ENCODE assay signal across 8 cellular contexts in genomic region chr15:80152896-80153876, GRCh38. TPM values are rescaled to one million over a fixed set of nuclear protein-coding genes. Genes with fewer than 3 reads are reported as not detected.
DNase-seq lines count a peak whose midpoint lies in the region; ATAC-seq, FAIRE-seq and TF ChIP-seq lines count a peak whose summit lies in the region.

Gene FAH, plus strand, starts transcription at chr15:80152999. Its CDS starts 56 bp downstream, at chr15:80153055.

- H3K9ac ChIP-seq in kidney (ENCODE audit: low read length in 2 of 2) = peak within 1 kb of the TSS; percentile 51 to 70

- TF ChIP-seq CTCF in bronchial epithelial cell (IDR thresholded peaks at IDR 0.05; ENCODE audit: insufficient read depth, low read length, severe bottlenecking) (no peak), kidney (IDR thresholded peaks at IDR 0.05; ENCODE audit: borderline replicate concordance, extremely low read depth, insufficient read depth) (no peak)

- H3K36me3 ChIP-seq in bronchial epithelial cell (ENCODE audit: control insufficient read depth, insufficient read depth, low read length) = peaks cover 3% of the 10 kb centered on the region
- H3K36me3 ChIP-seq in kidney (ENCODE audit: control insufficient read depth in 1 of 2, insufficient read depth in 2 of 2, low read length in 2 of 2) = peaks cover 0 to under 1% of the 10 kb centered on the region in 2 donors

- H3K9me3 ChIP-seq in kidney (ENCODE audit: control insufficient read depth in 1 of 2, low read length in 2 of 2) = no peaks in the 10 kb centered on the region

- peak; percentile 41 for ATAC-seq in GM21367 (IDR thresholded peaks at IDR 0.05; ENCODE audit: unreplicated experiment)

- H3K4me3 ChIP-seq in bronchial epithelial cell (ENCODE audit: low read depth, low read length) = peak within 1 kb of the TSS; percentile 59
- peak within 1 kb of the TSS; percentile 88 to 89 for H3K4me3 ChIP-seq in kidney (ENCODE audit: low read length in 2 of 2)

- peaks cover 16 to 32% of the 10 kb centered on the region in 2 donors for H3K4me1 ChIP-seq in kidney (ENCODE audit: control insufficient read depth in 1 of 2, insufficient read depth in 1 of 2, low read depth in 1 of 2, low read length in 2 of 2)

- peak within 1 kb of the TSS; percentile 62 to 83 for H3K27ac ChIP-seq in kidney (ENCODE audit: low read depth in 2 of 2, low read length in 2 of 2)

- DNase-seq in DMS114 treated with DMSO at 0.1 percent for 48 hours (lab: John Stamatoyannopoulos, UW; ENCODE audit: unreplicated experiment) = peak; percentile 33
- DNase-seq in HTR-8/SVneo (ENCODE audit: insufficient read length, low spot score) = peak; percentile 39
- DNase-seq in bronchial epithelial cell (ENCODE audit: low read depth) = peak; percentile 44
- peak; percentile 91 for DNase-seq in kidney
- peak; percentile 20 to 31 (median 31) for DNase-seq in stimulated activated CD4-positive, alpha-beta T cell treated with anti-CD3 and anti-CD28 coated beads, Interleukin-12 subunit alpha, Interleukin-12 subunit beta, amount 100 ng/mL, for 48 hours (ENCODE audit: low read depth in 2 of 3, low spot score in 1 of 3)
- no peak for DNase-seq in NCI-H1694 treated with DMSO at 0.1 percent for 48 hours (lab: John Stamatoyannopoulos, UW)

- no peak for FAIRE-seq in HTR-8/SVneo (lab: Jason Lieb, UNC)
- FAIRE-seq in bronchial epithelial cell (lab: Jason Lieb, UNC) = no peak
- FAIRE-seq in kidney (lab: Jason Lieb, UNC) = no peak

- no peaks in the 10 kb centered on the region for H3K27me3 ChIP-seq in bronchial epithelial cell (ENCODE audit: control insufficient read depth, insufficient read depth, low read length)

- intact Hi-C loops in T-helper 2 cell treated with Interferon-gamma antibody and Interleukin-4, amounts not matched to agents 100 ng/mL and 5 ng/mL, for 36 hours (cut with micrococcal nuclease) = loop anchor here (1.0 to 5.0 kb wide), 8 partner anchors 20 to 1169 kb away; partner anchors contain the start of genes BCL2A1, MTHFS, STARD5 and TMED3
- intact Hi-C loops in kidney (cut with DNase I) = no loop called here

RNA-seq across cellular contexts. Expression of gene FAH, which starts in this region (rescaled TPM):
- total RNA-seq in T-helper 2 cell treated with Interferon-gamma antibody and Interleukin-4, amounts not matched to agents 100 ng/mL and 5 ng/mL, for 36 hours = 46.5 and 46.7 TPM in 2 replicates
- total RNA-seq in bronchial epithelial cell (21.6 and 23.4 TPM in 2 replicates), kidney (34.7 TPM)
- 121 TPM for polyA plus RNA-seq in kidney (ENCODE audit: insufficient read depth, low read depth, low replicate concordance)
